11 cellular contexts compared by ENCODE assay signal in the genomic region with DNA sequence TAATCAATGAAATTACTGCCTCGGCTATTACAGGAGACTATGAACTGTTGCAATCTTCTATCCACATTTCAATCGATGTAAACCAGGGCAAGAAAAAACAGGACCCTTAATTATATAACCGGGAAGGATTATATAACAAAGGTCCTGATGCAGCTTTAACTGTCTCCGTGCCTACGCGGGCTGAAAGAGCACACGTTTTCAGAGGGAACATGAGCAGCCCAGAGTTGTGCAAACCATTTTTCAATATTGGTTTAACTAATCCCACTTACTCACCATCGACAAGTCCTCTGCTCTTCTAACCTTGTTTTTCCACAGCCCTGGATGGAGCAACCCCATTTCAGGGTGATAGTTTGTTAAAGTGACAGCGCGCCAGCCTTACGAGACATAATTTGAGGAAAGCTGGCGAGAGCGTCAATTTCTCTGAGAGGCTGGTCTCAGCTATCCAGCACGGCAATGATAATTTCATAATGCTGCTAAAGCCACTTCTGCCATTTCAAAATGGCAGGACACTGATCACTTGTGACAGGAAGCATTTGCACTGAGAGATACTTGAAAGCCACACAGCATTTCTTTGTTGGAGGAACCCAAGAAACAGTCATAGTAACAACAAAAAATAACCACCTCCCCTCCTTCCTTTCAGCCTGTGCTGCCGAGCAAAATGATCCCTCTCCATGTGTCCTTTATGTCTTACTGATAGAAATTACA.
"Had no signal": no experiment of that assay in that cellular context is flagged by ENCODE, and none has a peak within 500 bp of the region (broad histone marks: within the 10 kb centered on the region; RNA-seq: fewer than 3 reads in every experiment).

No MANE protein-coding gene starts in this region.

- H3K4me3 Mint-ChIP-seq: activated CD4-positive, alpha-beta memory T cell treated with anti-CD3 and anti-CD28 coated beads for 36 hours; activated T-cell treated with anti-CD3 and anti-CD28 coated beads, Interleukin-2, amount 50 U/mL, for 72 hours; stimulated activated naive CD8-positive, alpha-beta T cell treated with anti-CD3 and anti-CD28 coated beads, Interleukin-15, amount 100 ng/mL, for 72 hours had no signal

- ATAC-seq: activated T-cell treated with anti-CD3 and anti-CD28 coated beads, Interleukin-2, amount 50 U/mL, for 72 hours; heart right ventricle; right cardiac atrium had no signal

- H3K27me3 ChIP-seq: cardiac muscle cell, gastrocnemius medialis, heart right ventricle, testis had no signal

- H3K36me3 ChIP-seq: cardiac muscle cell, gastrocnemius medialis, heart right ventricle had no signal

- H3K4me3 ChIP-seq: cardiac muscle cell, gastrocnemius medialis, heart right ventricle, left ventricle myocardium inferior, testis had no signal

- DNase-seq: activated CD4-positive, alpha-beta memory T cell treated with anti-CD3 and anti-CD28 coated beads for 36 hours; activated T-cell treated with anti-CD3 and anti-CD28 coated beads, Interleukin-2, amount 50 U/mL, for 72 hours; heart right ventricle; left ventricle myocardium inferior; mesendoderm; right cardiac atrium; stimulated activated naive CD8-positive, alpha-beta T cell treated with anti-CD3 and anti-CD28 coated beads, Interleukin-15, amount 100 ng/mL, for 72 hours; T-helper 9 cell; testis had no signal

- H3K9me3 ChIP-seq: gastrocnemius medialis, testis had no signal

- H3K27ac ChIP-seq: cardiac muscle cell, heart right ventricle, left ventricle myocardium inferior, testis had no signal

- H3K27ac Mint-ChIP-seq: activated CD4-positive, alpha-beta memory T cell treated with anti-CD3 and anti-CD28 coated beads for 36 hours; stimulated activated naive CD8-positive, alpha-beta T cell treated with anti-CD3 and anti-CD28 coated beads, Interleukin-15, amount 100 ng/mL, for 72 hours had no signal
